ENCODE assay signal across 1 cellular context in the genomic region with DNA sequence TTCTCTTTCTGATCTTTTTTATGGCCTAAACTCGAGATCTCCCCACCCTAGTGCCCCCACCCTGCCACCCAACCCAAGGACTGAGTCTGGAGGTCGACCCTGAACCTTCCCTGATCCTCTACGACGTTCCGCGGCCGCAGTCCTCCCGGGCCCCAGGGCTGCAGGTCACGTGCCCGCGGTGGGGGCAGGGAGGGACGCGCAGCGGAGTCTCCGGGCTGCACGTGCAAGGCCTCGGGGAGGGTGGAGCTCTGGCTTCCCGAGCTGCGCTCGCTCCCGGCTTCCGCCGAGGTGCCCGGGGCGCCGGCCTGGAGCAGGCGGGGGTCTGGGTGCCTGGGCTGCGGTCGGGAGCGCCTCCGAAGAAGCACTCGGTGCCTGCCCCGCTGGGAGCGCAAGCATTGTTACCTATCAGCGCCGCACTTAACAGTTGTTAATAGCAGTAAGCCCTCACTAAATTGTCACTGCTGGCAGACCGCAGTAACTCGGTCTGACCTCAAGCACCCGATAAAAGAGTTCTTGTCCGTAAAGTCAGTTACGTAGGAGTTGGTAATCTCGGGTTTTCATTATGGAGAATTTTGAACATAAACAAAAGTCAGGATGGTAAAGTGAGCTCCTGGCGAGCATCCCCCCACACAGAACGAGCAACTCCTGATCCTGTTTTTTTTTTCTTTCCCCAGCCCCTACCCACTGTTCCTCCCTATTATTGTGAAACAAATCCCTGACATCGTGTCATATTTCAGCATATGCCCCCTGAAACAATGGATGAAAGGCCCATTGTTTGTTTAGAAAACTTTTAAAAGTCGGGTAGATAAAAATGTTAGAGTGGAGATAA.
TF ChIP-seq lines count a peak whose summit lies in the region.

No MANE protein-coding gene starts in this region.

TF ChIP-seq in HepG2, 621 proteins besides CTCF, POLR2A, EP300 and RAD21 (continued from another document and continues in another):
- TF ChIP-seq SIX4 (CRISPR knock-in tag; IDR thresholded peaks at IDR 0.05), result peak; percentile 56; the same call in 1 of the 2 replicates
- TF ChIP-seq ZSCAN29 (CRISPR knock-in tag; conservative IDR thresholded peaks at IDR 0.05), result 0 out of 2 replicates have a peak, but pooled peaks have one; percentile 45
- TF ChIP-seq ZNF460 (CRISPR knock-in tag; IDR thresholded peaks at IDR 0.05; ENCODE audit: borderline replicate concordance), result no peak
- TF ChIP-seq ZNF552 (CRISPR knock-in tag; IDR thresholded peaks at IDR 0.05; ENCODE audit: borderline replicate concordance), result peak; percentile 92; the same call in 1 of the 2 replicates
- 0 out of 2 replicates have a peak, but pooled peaks have one; percentile 24 for TF ChIP-seq SOX13 (IDR thresholded peaks at IDR 0.05)
- peak in 1 of 2 experiments; percentile 87; a peak in 2 of 4 replicates for TF ChIP-seq SOX13 (CRISPR knock-in tag; conservative IDR thresholded peaks at IDR 0.05 in 1 of 2, IDR thresholded peaks at IDR 0.05 in 1 of 2)
- TF ChIP-seq ZNF850 (CRISPR knock-in tag; conservative IDR thresholded peaks at IDR 0.05), result no peak
- TF ChIP-seq ZNF766 (CRISPR knock-in tag; IDR thresholded peaks at IDR 0.05; ENCODE audit: borderline replicate concordance), result peak; percentile 84; the same call in 1 of the 2 replicates
- peak; percentile 78; the same call in 1 of the 2 replicates for TF ChIP-seq KMT2A (CRISPR knock-in tag; IDR thresholded peaks at IDR 0.05)
- TF ChIP-seq STAT5B (CRISPR knock-in tag; IDR thresholded peaks at IDR 0.05), result peak; percentile 83; the same call in 1 of the 2 replicates
- TF ChIP-seq ZNF501 (CRISPR knock-in tag; IDR thresholded peaks at IDR 0.05), result peak; percentile 61
- TF ChIP-seq PATZ1 (CRISPR knock-in tag; IDR thresholded peaks at IDR 0.05), result peak; percentile 97
- TF ChIP-seq PHF5A (CRISPR knock-in tag; IDR thresholded peaks at IDR 0.05; ENCODE audit: low read depth, unreplicated experiment), result no peak
- TF ChIP-seq ZNF296 (CRISPR knock-in tag; conservative IDR thresholded peaks at IDR 0.05), result 0 out of 2 replicates have a peak, but pooled peaks have one; percentile 51
- no peak for TF ChIP-seq ZNF567 (CRISPR knock-in tag; IDR thresholded peaks at IDR 0.05; ENCODE audit: borderline replicate concordance)
- TF ChIP-seq HDAC6 (IDR thresholded peaks at IDR 0.05; ENCODE audit: low read depth, low read length), result no peak
- no peak for TF ChIP-seq TCF7L2 (IDR thresholded peaks at IDR 0.05; ENCODE audit: low read depth, low read length)
- peak; percentile 43; the same call in 1 of the 3 replicates for TF ChIP-seq MXI1 (IDR thresholded peaks at IDR 0.05; ENCODE audit: borderline replicate concordance, low read depth, low read length)
- peak; percentile 74 for TF ChIP-seq POLR2G (IDR thresholded peaks at IDR 0.05; ENCODE audit: low read depth, low read length)
- TF ChIP-seq ZNF773 (CRISPR knock-in tag; IDR thresholded peaks at IDR 0.05; ENCODE audit: borderline replicate concordance), result peak; percentile 73; the same call in 1 of the 2 replicates
- TF ChIP-seq, protein P1, sequence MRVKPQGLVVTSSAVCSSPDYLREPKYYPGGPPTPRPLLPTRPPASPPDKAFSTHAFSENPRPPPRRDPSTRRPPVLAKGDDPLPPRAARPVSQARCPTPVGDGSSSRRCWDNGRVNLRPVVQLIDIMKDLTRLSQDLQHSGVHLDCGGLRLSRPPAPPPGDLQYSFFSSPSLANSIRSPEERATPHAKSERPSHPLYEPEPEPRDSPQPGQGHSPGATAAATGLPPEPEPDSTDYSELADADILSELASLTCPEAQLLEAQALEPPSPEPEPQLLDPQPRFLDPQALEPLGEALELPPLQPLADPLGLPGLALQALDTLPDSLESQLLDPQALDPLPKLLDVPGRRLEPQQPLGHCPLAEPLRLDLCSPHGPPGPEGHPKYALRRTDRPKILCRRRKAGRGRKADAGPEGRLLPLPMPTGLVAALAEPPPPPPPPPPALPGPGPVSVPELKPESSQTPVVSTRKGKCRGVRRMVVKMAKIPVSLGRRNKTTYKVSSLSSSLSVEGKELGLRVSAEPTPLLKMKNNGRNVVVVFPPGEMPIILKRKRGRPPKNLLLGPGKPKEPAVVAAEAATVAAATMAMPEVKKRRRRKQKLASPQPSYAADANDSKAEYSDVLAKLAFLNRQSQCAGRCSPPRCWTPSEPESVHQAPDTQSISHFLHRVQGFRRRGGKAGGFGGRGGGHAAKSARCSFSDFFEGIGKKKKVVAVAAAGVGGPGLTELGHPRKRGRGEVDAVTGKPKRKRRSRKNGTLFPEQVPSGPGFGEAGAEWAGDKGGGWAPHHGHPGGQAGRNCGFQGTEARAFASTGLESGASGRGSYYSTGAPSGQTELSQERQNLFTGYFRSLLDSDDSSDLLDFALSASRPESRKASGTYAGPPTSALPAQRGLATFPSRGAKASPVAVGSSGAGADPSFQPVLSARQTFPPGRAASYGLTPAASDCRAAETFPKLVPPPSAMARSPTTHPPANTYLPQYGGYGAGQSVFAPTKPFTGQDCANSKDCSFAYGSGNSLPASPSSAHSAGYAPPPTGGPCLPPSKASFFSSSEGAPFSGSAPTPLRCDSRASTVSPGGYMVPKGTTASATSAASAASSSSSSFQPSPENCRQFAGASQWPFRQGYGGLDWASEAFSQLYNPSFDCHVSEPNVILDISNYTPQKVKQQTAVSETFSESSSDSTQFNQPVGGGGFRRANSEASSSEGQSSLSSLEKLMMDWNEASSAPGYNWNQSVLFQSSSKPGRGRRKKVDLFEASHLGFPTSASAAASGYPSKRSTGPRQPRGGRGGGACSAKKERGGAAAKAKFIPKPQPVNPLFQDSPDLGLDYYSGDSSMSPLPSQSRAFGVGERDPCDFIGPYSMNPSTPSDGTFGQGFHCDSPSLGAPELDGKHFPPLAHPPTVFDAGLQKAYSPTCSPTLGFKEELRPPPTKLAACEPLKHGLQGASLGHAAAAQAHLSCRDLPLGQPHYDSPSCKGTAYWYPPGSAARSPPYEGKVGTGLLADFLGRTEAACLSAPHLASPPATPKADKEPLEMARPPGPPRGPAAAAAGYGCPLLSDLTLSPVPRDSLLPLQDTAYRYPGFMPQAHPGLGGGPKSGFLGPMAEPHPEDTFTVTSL (CRISPR knock-in tag; IDR thresholded peaks at IDR 0.05; ENCODE audit: borderline replicate concordance), result 0 out of 2 replicates have a peak, but pooled peaks have one; percentile 16
- TF ChIP-seq, protein P2, sequence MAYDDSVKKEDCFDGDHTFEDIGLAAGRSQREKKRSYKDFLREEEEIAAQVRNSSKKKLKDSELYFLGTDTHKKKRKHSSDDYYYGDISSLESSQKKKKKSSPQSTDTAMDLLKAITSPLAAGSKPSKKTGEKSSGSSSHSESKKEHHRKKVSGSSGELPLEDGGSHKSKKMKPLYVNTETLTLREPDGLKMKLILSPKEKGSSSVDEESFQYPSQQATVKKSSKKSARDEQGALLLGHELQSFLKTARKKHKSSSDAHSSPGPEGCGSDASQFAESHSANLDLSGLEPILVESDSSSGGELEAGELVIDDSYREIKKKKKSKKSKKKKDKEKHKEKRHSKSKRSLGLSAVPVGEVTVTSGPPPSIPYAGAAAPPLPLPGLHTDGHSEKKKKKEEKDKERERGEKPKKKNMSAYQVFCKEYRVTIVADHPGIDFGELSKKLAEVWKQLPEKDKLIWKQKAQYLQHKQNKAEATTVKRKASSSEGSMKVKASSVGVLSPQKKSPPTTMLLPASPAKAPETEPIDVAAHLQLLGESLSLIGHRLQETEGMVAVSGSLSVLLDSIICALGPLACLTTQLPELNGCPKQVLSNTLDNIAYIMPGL (CRISPR knock-in tag; IDR thresholded peaks at IDR 0.05; ENCODE audit: borderline replicate concordance in 1 of 2, low read depth in 1 of 2), result peak; percentile 72 to 76
- TF ChIP-seq EHMT2 (IDR thresholded peaks at IDR 0.05; ENCODE audit: borderline replicate concordance, low read depth, low read length), result no peak
- TF ChIP-seq, protein P3, sequence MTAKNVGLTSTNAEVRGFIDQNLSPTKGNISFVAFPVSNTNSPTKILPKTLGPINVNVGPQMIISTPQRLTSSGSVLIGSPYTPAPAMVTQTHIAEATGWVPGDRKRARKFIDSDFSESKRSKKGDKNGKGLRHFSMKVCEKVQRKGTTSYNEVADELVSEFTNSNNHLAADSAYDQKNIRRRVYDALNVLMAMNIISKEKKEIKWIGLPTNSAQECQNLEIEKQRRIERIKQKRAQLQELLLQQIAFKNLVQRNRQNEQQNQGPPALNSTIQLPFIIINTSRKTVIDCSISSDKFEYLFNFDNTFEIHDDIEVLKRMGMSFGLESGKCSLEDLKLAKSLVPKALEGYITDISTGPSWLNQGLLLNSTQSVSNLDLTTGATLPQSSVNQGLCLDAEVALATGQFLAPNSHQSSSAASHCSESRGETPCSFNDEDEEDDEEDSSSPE (CRISPR knock-in tag; IDR thresholded peaks at IDR 0.05), result peak; percentile 91
- no peak; the same call in 1 of the 2 replicates for TF ChIP-seq FOSL1 (CRISPR knock-in tag; IDR thresholded peaks at IDR 0.05; ENCODE audit: borderline replicate concordance)
- TF ChIP-seq, protein P4, sequence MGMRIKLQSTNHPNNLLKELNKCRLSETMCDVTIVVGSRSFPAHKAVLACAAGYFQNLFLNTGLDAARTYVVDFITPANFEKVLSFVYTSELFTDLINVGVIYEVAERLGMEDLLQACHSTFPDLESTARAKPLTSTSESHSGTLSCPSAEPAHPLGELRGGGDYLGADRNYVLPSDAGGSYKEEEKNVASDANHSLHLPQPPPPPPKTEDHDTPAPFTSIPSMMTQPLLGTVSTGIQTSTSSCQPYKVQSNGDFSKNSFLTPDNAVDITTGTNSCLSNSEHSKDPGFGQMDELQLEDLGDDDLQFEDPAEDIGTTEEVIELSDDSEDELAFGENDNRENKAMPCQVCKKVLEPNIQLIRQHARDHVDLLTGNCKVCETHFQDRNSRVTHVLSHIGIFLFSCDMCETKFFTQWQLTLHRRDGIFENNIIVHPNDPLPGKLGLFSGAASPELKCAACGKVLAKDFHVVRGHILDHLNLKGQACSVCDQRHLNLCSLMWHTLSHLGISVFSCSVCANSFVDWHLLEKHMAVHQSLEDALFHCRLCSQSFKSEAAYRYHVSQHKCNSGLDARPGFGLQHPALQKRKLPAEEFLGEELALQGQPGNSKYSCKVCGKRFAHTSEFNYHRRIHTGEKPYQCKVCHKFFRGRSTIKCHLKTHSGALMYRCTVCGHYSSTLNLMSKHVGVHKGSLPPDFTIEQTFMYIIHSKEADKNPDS (CRISPR knock-in tag; IDR thresholded peaks at IDR 0.05), result no peak
- TF ChIP-seq ZNF317 (CRISPR knock-in tag; IDR thresholded peaks at IDR 0.05), result peak; percentile 71; the same call in 1 of the 2 replicates
- TF ChIP-seq KDM1A (CRISPR knock-in tag; IDR thresholded peaks at IDR 0.05), result peak; percentile 31; the same call in 1 of the 2 replicates
- peak; percentile 62 for TF ChIP-seq XRCC5 (optimal IDR thresholded peaks at IDR 0.05; ENCODE audit: low read length)
- TF ChIP-seq, protein P5, sequence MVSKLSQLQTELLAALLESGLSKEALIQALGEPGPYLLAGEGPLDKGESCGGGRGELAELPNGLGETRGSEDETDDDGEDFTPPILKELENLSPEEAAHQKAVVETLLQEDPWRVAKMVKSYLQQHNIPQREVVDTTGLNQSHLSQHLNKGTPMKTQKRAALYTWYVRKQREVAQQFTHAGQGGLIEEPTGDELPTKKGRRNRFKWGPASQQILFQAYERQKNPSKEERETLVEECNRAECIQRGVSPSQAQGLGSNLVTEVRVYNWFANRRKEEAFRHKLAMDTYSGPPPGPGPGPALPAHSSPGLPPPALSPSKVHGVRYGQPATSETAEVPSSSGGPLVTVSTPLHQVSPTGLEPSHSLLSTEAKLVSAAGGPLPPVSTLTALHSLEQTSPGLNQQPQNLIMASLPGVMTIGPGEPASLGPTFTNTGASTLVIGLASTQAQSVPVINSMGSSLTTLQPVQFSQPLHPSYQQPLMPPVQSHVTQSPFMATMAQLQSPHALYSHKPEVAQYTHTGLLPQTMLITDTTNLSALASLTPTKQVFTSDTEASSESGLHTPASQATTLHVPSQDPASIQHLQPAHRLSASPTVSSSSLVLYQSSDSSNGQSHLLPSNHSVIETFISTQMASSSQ (IDR thresholded peaks at IDR 0.05; ENCODE audit: low read depth), result no peak
- TF ChIP-seq, protein P5 (CRISPR knock-in tag; IDR thresholded peaks at IDR 0.05; ENCODE audit: borderline replicate concordance), result peak; percentile 76; the same call in 1 of the 2 replicates
- no peak for TF ChIP-seq FLYWCH1 (CRISPR knock-in tag; IDR thresholded peaks at IDR 0.05)
- no peak; the same call in 1 of the 2 replicates for TF ChIP-seq ZZZ3 (CRISPR knock-in tag; IDR thresholded peaks at IDR 0.05; ENCODE audit: borderline replicate concordance)
- TF ChIP-seq ELF3 (CRISPR knock-in tag; IDR thresholded peaks at IDR 0.05), result peak; percentile 55; the same call in 1 of the 2 replicates
- peak; percentile 95 for TF ChIP-seq NR0B2 (CRISPR knock-in tag; IDR thresholded peaks at IDR 0.05)
- peak; percentile 91 for TF ChIP-seq SPEN (CRISPR knock-in tag; IDR thresholded peaks at IDR 0.05; ENCODE audit: low read depth)
- TF ChIP-seq SMYD3 (CRISPR knock-in tag; IDR thresholded peaks at IDR 0.05), result no peak
- no peak for TF ChIP-seq MLLT10 (CRISPR knock-in tag; IDR thresholded peaks at IDR 0.05)
- TF ChIP-seq ZNF180 (CRISPR knock-in tag; IDR thresholded peaks at IDR 0.05; ENCODE audit: borderline replicate concordance, low read depth), result no peak
- no peak for TF ChIP-seq FIP1L1 (IDR thresholded peaks at IDR 0.05; ENCODE audit: borderline replicate concordance, insufficient read depth, low read depth, low read length)
- TF ChIP-seq SALL2 (CRISPR knock-in tag; IDR thresholded peaks at IDR 0.05), result peak; percentile 87
